In the genomic region with DNA sequence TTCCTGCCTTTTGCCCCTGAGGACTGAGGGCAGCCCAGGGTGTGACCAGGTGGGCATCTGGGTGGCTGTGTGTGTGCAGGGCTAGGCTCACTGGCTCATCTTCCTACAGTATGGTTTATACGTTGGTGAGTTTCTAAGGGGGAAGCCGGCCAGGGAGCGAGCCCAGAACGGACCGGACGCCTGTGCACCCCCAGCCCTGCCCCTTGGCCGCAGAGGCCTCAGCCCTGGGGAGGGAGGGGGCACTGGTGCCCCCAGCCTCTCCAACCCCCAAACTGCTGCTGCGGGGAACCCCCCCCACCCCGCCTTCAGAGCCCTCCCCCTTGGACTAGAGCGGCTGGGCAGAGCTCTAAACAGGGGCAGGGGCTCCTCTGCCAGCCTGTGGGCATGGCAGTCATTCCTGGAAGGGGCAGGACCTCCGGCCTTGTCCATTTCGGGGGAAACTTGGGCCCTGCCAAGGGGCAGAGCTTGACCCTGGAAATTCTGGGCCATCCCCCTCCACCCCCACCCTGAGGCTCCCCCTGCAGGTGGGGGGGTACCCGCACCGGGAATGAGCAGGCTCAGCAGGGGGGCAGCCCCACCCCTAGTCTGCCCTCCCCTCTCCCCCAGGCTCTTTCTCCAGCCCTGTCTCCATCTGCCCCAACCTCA, we compare ENCODE assay signal across 18 cellular contexts. TPM values are rescaled to one million over a fixed set of nuclear protein-coding genes. Genes with fewer than 3 reads are reported as not detected.
DNase-seq lines count a peak whose midpoint lies in the region; ATAC-seq and TF ChIP-seq lines count a peak whose summit lies in the region.
"Had no signal": no experiment of that assay in that cellular context is flagged by ENCODE, and none has a peak within 500 bp of the region (broad histone marks: within the 10 kb centered on the region; RNA-seq: fewer than 3 reads in every experiment).

No MANE protein-coding gene starts in this region.

- H3K36me3 ChIP-seq in heart right ventricle (peaks cover 0 to 15% (median 0%) of the 10 kb centered on the region in 9 donors), OCI-LY7 (ENCODE audit: insufficient read depth, low read length) (peaks cover 15% of the 10 kb centered on the region; the same call in 1 of the 2 replicates), Karpas-422 (ENCODE audit: insufficient read depth, low read length) (0 out of 2 replicates have a peak, but pooled peaks cover 4% of the 10 kb centered on the region)
- H3K36me3 ChIP-seq: breast epithelium, neutrophil had no signal

- peak overlapping the region; percentile 42 for H3K4me3 Mint-ChIP-seq in glutamatergic neuron (ENCODE audit: unreplicated experiment)
- H3K4me3 Mint-ChIP-seq in type B pancreatic cell, result no peak overlapping the region
- H3K4me3 Mint-ChIP-seq in MCF 10A (ENCODE audit: unreplicated experiment), result no peak overlapping the region
- H3K4me3 Mint-ChIP-seq: activated naive CD8-positive, alpha-beta T cell had no signal

- H3K79me2 ChIP-seq in OCI-LY7 (ENCODE audit: insufficient read depth, low read depth, low read length) (peaks cover 8% of the 10 kb centered on the region; the same call in 1 of the 2 replicates), Karpas-422 (ENCODE audit: low read length) (peaks cover 19% of the 10 kb centered on the region)

- H3K4me1 ChIP-seq in right cardiac atrium (ENCODE audit: control insufficient read depth, insufficient read depth, low read length), result peaks cover 3% of the 10 kb centered on the region
- peaks cover 8 to 59% (median 31%) of the 10 kb centered on the region in 9 donors for H3K4me1 ChIP-seq in heart right ventricle
- H3K4me1 ChIP-seq in OCI-LY7 (ENCODE audit: insufficient read depth, low read length, poor library complexity, severe bottlenecking), result peaks cover 46% of the 10 kb centered on the region
- H3K4me1 ChIP-seq in Karpas-422 (ENCODE audit: low read length), result peaks cover 38% of the 10 kb centered on the region

- H3K9ac ChIP-seq in Karpas-422 (ENCODE audit: low read length), result no peak overlapping the region

- CTCF ChIA-PET in OCI-LY7 (lab: Charles Lee; ENCODE audit: unreplicated experiment) (interaction anchor here (0.6 kb wide), 1 partner anchor 1647 kb away, joined by 3 read pairs; no protein-coding TSS in a partner anchor), MCF 10A (lab: Yijun Ruan, JAX) (interaction anchor here (0.7 to 3.3 kb wide), 5 partner anchors 15 to 88 kb away, joined by 3 to 24 read pairs (median 4); a partner anchor contains a TSS)

- H3K36me3 Mint-ChIP-seq in glutamatergic neuron (ENCODE audit: unreplicated experiment) (no peaks in the 10 kb centered on the region), type B pancreatic cell (no peaks in the 10 kb centered on the region), MCF 10A (ENCODE audit: insufficient read depth, unreplicated experiment) (peaks cover 6% of the 10 kb centered on the region)
- H3K36me3 Mint-ChIP-seq: activated naive CD8-positive, alpha-beta T cell had no signal

- 80% methylated on average over 14 of the region's 14 CpGs for WGBS in right cardiac atrium
- WGBS in heart right ventricle, 2 donors, result 73 to 89% methylated on average over 14 of the region's 14 CpGs

- POLR2A ChIA-PET in OCI-LY7 (lab: Charles Lee) (no interaction called here), MCF 10A (lab: Yijun Ruan, JAX) (interaction anchor here (0.9 to 1.4 kb wide), 2 partner anchors 16 to 26 kb away, joined by 3 to 7 read pairs; a partner anchor contains a TSS)

- no peak overlapping the region for H3K4me2 ChIP-seq in OCI-LY7 (ENCODE audit: low read length)
- H3K4me2 ChIP-seq in Karpas-422 (ENCODE audit: low read depth, low read length, poor library complexity, severe bottlenecking), result no peak overlapping the region

- H3K27me3 Mint-ChIP-seq in glutamatergic neuron (ENCODE audit: unreplicated experiment) (peaks cover 19% of the 10 kb centered on the region), type B pancreatic cell (peaks cover 4% of the 10 kb centered on the region), MCF 10A (ENCODE audit: insufficient read depth, unreplicated experiment) (peaks cover 10% of the 10 kb centered on the region)
- H3K27me3 Mint-ChIP-seq: activated naive CD8-positive, alpha-beta T cell had no signal

- H3K4me3 ChIP-seq in right cardiac atrium (ENCODE audit: low read length) (no peak overlapping the region), heart right ventricle (no peak overlapping the region), OCI-LY7 (ENCODE audit: low read depth, low read length, poor library complexity, severe bottlenecking) (no peak overlapping the region), Karpas-422 (ENCODE audit: low read length) (no peak overlapping the region)
- H3K4me3 ChIP-seq: breast epithelium, right atrium auricular region had no signal

- TF ChIP-seq CTCF in heart right ventricle (IDR thresholded peaks at IDR 0.05) (peak in 1 of 9 donors; percentile 9), OCI-LY7 (conservative IDR thresholded peaks at IDR 0.05; ENCODE audit: low read length) (peak; percentile 43), glutamatergic neuron (IDR thresholded peaks at IDR 0.05; ENCODE audit: partially characterized antibody, unreplicated experiment) (peak; percentile 12), type B pancreatic cell (conservative IDR thresholded peaks at IDR 0.05) (peak; percentile 16), MCF 10A (IDR thresholded peaks at IDR 0.05; ENCODE audit: unreplicated experiment) (no peak)

- H3K27ac ChIP-seq in right cardiac atrium (ENCODE audit: low read length) (no peak overlapping the region), heart right ventricle (no peak overlapping the region), OCI-LY7 (ENCODE audit: low read depth, low read length, poor library complexity, severe bottlenecking) (no peak overlapping the region), Karpas-422 (ENCODE audit: low read length) (no peak overlapping the region)
- H3K27ac ChIP-seq: right atrium auricular region had no signal

- BruUV-seq in OCI-LY7 (replicated peaks; lab: Mats Ljungman, UMichigan), result no TSS peak
- no TSS peak for BruUV-seq in MCF 10A (replicated peaks; lab: Mats Ljungman, UMichigan)

- H3K9me2 ChIP-seq in OCI-LY7 (ENCODE audit: insufficient read depth, low read length) (no peaks in the 10 kb centered on the region), Karpas-422 (replicated peaks; ENCODE audit: insufficient read depth, low read length) (no peaks in the 10 kb centered on the region)

- no peak for ATAC-seq in right cardiac atrium
- ATAC-seq in heart right ventricle, result no peak
- ATAC-seq in HG03520 (IDR thresholded peaks at IDR 0.05; ENCODE audit: unreplicated experiment), result no peak

- H2AFZ ChIP-seq in OCI-LY7 (ENCODE audit: low read length) (no peak overlapping the region), Karpas-422 (ENCODE audit: low read length) (no peak overlapping the region)

- H3K27me3 ChIP-seq in right cardiac atrium (ENCODE audit: control insufficient read depth, insufficient read depth) (no peaks in the 10 kb centered on the region), heart right ventricle (peaks cover 0 to 6% (median 0%) of the 10 kb centered on the region in 7 donors), Karpas-422 (ENCODE audit: low read length) (no peaks in the 10 kb centered on the region)
- H3K27me3 ChIP-seq: breast epithelium, right atrium auricular region had no signal

- H3K9me3 ChIP-seq in right cardiac atrium (ENCODE audit: control insufficient read depth, low read length) (no peaks in the 10 kb centered on the region), heart right ventricle (no peaks in the 10 kb centered on the region), OCI-LY7 (ENCODE audit: low read length) (no peaks in the 10 kb centered on the region), Karpas-422 (ENCODE audit: low read length) (no peaks in the 10 kb centered on the region)
- H3K9me3 ChIP-seq: breast epithelium, neutrophil, right atrium auricular region had no signal

- peak overlapping the region; percentile 17 for H3K27ac Mint-ChIP-seq in glutamatergic neuron (ENCODE audit: unreplicated experiment)
- H3K27ac Mint-ChIP-seq in type B pancreatic cell, result peak overlapping the region; percentile 79
- H3K27ac Mint-ChIP-seq in MCF 10A (ENCODE audit: low read depth, unreplicated experiment), result no peak overlapping the region
- H3K27ac Mint-ChIP-seq: activated naive CD8-positive, alpha-beta T cell had no signal

- intact Hi-C loops in right cardiac atrium (cut with DNase I), result loop anchor here in 1 of 4 donors (2.0 kb wide), 1 partner anchor 61 kb away; no protein-coding TSS in a partner anchor
- intact Hi-C loops in heart right ventricle (cut with DNase I), result loop anchor here in 6 of 10 donors (2.0 to 10.0 kb wide), 3 partner anchors 59 to 61 kb away; no protein-coding TSS in a partner anchor
- intact Hi-C loops in OCI-LY7 (cut with micrococcal nuclease; ENCODE audit: unreplicated experiment), result no loop called here
- intact Hi-C loops in MCF 10A (cut with micrococcal nuclease), result no loop called here

- DNase-seq in right cardiac atrium (peak in 2 of 3 donors; percentile 16 to 53), heart right ventricle (no peak), OCI-LY7 (ENCODE audit: low spot score) (no peak), glutamatergic neuron (no peak), type B pancreatic cell (ENCODE audit: extremely low spot score, unreplicated experiment) (no peak), MCF 10A (ENCODE audit: unreplicated experiment) (no peak), Karpas-422 (no peak)
- DNase-seq: activated CD4-positive, alpha-beta T cell treated with anti-CD3 and anti-CD28 coated beads for 1 hour; DMS153; KBM-7; mammary epithelial cell; Right ventricle myocardium superior had no signal

- H3K4me1 Mint-ChIP-seq in glutamatergic neuron (ENCODE audit: low read depth, unreplicated experiment) (peaks cover 36% of the 10 kb centered on the region), type B pancreatic cell (ENCODE audit: unreplicated experiment) (peaks cover 21% of the 10 kb centered on the region), MCF 10A (ENCODE audit: insufficient read depth, unreplicated experiment) (no peaks in the 10 kb centered on the region)

- H3K9me3 Mint-ChIP-seq in glutamatergic neuron (ENCODE audit: unreplicated experiment), result peaks cover 9% of the 10 kb centered on the region
- no peaks in the 10 kb centered on the region for H3K9me3 Mint-ChIP-seq in type B pancreatic cell
- no peaks in the 10 kb centered on the region for H3K9me3 Mint-ChIP-seq in MCF 10A (ENCODE audit: unreplicated experiment)

- H4K20me1 ChIP-seq in OCI-LY7 (ENCODE audit: insufficient read depth, low read length) (no peaks in the 10 kb centered on the region), Karpas-422 (ENCODE audit: insufficient read depth, low read depth, low read length) (peaks cover 7% of the 10 kb centered on the region; the same call in 1 of the 2 replicates)

RNA-seq across cellular contexts. Expression of a gene that starts 5.4 kb away (rescaled TPM):
- total RNA-seq in right cardiac atrium (10 to 100 TPM; 48.0 to 65.3 (median 50.5) TPM), heart right ventricle (10 to 100 TPM; 38.3 to 75.0 (median 51.9) TPM), OCI-LY7 (2022) (44.9 and 57.2 TPM in 2 replicates), glutamatergic neuron (ENCODE audit: unreplicated experiment) (115 TPM), type B pancreatic cell (ENCODE audit: low replicate concordance) (87.0 and 133 TPM in 2 replicates), MCF 10A (2022) (143 and 144 TPM in 2 replicates)
- polyA plus RNA-seq in right cardiac atrium (56.1 TPM), heart right ventricle (100 to 1,000 TPM in 1 of 2 donors, 10 to 100 TPM in 1; 54.9 to 168 TPM)
- total RNA-seq in OCI-LY7 (2014; rRNA removed; shearing (Covaris generic)), result 63.9 and 73.4 TPM in 2 replicates
- 145 and 154 TPM in 2 replicates for total RNA-seq in Karpas-422 (2014; rRNA removed; shearing (Covaris generic); ENCODE audit: low replicate concordance)

RNA-seq across cellular contexts. Expression of a gene that starts 5.6 kb away (rescaled TPM):
- total RNA-seq in right cardiac atrium (under 1 TPM in 2 of 4 donors, not detected in 2; 0.25 to 0.47 TPM), heart right ventricle (under 1 TPM in 3 of 10 donors, not detected in 7; 0.45 to 0.57 (median 0.49) TPM), OCI-LY7 (2022) (2.7 and 3.5 TPM in 2 replicates), glutamatergic neuron (ENCODE audit: unreplicated experiment) (61.3 TPM), type B pancreatic cell (ENCODE audit: low replicate concordance) (21.3 and 23.2 TPM in 2 replicates), MCF 10A (2022) (1.4 and 1.6 TPM in 2 replicates)
- polyA plus RNA-seq in right cardiac atrium (0.23 TPM), heart right ventricle (under 1 TPM; 0.06 to 0.44 TPM)
- total RNA-seq in OCI-LY7 (2014; rRNA removed; shearing (Covaris generic)), result 0.23 and 0.60 TPM in 2 replicates
- total RNA-seq in Karpas-422 (2014; rRNA removed; shearing (Covaris generic); ENCODE audit: low replicate concordance), result 0.34 and 6.6 TPM in 2 replicates
- total RNA-seq: right atrium auricular region, Right ventricle myocardium superior had no signal

RNA-seq across cellular contexts. Expression of a gene that starts 8.1 kb away (rescaled TPM):
- total RNA-seq in right cardiac atrium, result under 1 TPM; 0.20 to 0.31 (median 0.26) TPM
- polyA plus RNA-seq in right cardiac atrium, result 0.45 TPM
- under 1 TPM in 4 of 10 donors, not detected in 6; 0.17 to 0.24 (median 0.20) TPM for total RNA-seq in heart right ventricle
- under 1 TPM in 1 of 2 donors, not detected in 1; 0.10 TPM for polyA plus RNA-seq in heart right ventricle
- total RNA-seq in OCI-LY7 (2014; rRNA removed; shearing (Covaris generic)), result not detected in 2 replicates
- total RNA-seq in OCI-LY7 (2022), result not detected in 2 replicates
- total RNA-seq in glutamatergic neuron (ENCODE audit: unreplicated experiment), result 19.2 TPM
- total RNA-seq in type B pancreatic cell (ENCODE audit: low replicate concordance), result 2.1 and 2.6 TPM in 2 replicates
- 0.12 TPM in 1 of 2 replicates, not detected in the other for total RNA-seq in MCF 10A (2022)
- total RNA-seq in Karpas-422 (2014; rRNA removed; shearing (Covaris generic); ENCODE audit: low replicate concordance), result not detected in 2 replicates
- total RNA-seq: Right ventricle myocardium superior; T-helper 2 cell treated with Interferon-gamma antibody and Interleukin-4, amounts not matched to agents 100 ng/mL and 5 ng/mL, for 36 hours had no signal

RNA-seq across cellular contexts. Expression of a gene that starts 15.1 kb away (rescaled TPM):
- total RNA-seq in right cardiac atrium (100 to 1,000 TPM; 114 to 129 (median 125) TPM), heart right ventricle (100 to 1,000 TPM; 117 to 153 (median 132) TPM), OCI-LY7 (2022) (81.8 and 88.1 TPM in 2 replicates), glutamatergic neuron (ENCODE audit: unreplicated experiment) (85.4 TPM), type B pancreatic cell (ENCODE audit: low replicate concordance) (96.4 and 122 TPM in 2 replicates), MCF 10A (2022) (73.4 and 87.0 TPM in 2 replicates)
- polyA plus RNA-seq in right cardiac atrium (170 TPM), heart right ventricle (100 to 1,000 TPM; 129 to 132 TPM)
- total RNA-seq in OCI-LY7 (2014; rRNA removed; shearing (Covaris generic)), result 69.2 and 77.7 TPM in 2 replicates
- total RNA-seq in Karpas-422 (2014; rRNA removed; shearing (Covaris generic); ENCODE audit: low replicate concordance), result 56.2 and 64.3 TPM in 2 replicates

RNA-seq across cellular contexts. Expression of a gene that starts 26.1 kb away (rescaled TPM):
- total RNA-seq in right cardiac atrium, result 10 to 100 TPM; 27.8 to 33.4 (median 30.6) TPM
- 34.7 TPM for polyA plus RNA-seq in right cardiac atrium
- 10 to 100 TPM; 24.4 to 46.8 (median 33.4) TPM for total RNA-seq in heart right ventricle
- polyA plus RNA-seq in heart right ventricle, result 10 to 100 TPM; 36.1 to 36.3 TPM
- total RNA-seq in OCI-LY7 (2014; rRNA removed; shearing (Covaris generic)), result 19.8 and 22.1 TPM in 2 replicates
- 43.6 and 55.2 TPM in 2 replicates for total RNA-seq in OCI-LY7 (2022)
- total RNA-seq in glutamatergic neuron (ENCODE audit: unreplicated experiment), result 127 TPM
- total RNA-seq in type B pancreatic cell (ENCODE audit: low replicate concordance), result 31.1 and 49.6 TPM in 2 replicates
- total RNA-seq in MCF 10A (2022), result 51.4 and 73.5 TPM in 2 replicates
- total RNA-seq in Karpas-422 (2014; rRNA removed; shearing (Covaris generic); ENCODE audit: low replicate concordance), result 12.9 and 18.5 TPM in 2 replicates

Comparison
In these comparisons a context has a peak if more than half of its experiments do, and no peak if none do; other contexts are left out.
1. DNase-seq: peak in right cardiac atrium (2 of 3); none in heart right ventricle (0 of 2), OCI-LY7 (single experiment), glutamatergic neuron (single experiment), type B pancreatic cell (single experiment), MCF 10A (single experiment) and Karpas-422 (single experiment).
2. intact Hi-C loops: an anchor here in heart right ventricle (2.0 to 10.0 kb wide); none called in OCI-LY7 and MCF 10A.